ENCODE assay signal across 19 cellular contexts in genomic region chr16:49681449-49681848, GRCh38.
"Had no signal": no experiment of that assay in that cellular context is flagged by ENCODE, and none has a peak within 500 bp of the region (broad histone marks: within the 10 kb centered on the region; RNA-seq: fewer than 3 reads in every experiment).

No MANE protein-coding gene starts in this region.

- H3K9me3 Mint-ChIP-seq: stimulated activated effector memory CD8-positive, alpha-beta T cell treated with anti-CD3 and anti-CD28 coated beads, Interleukin-12 subunit alpha, Interleukin-12 subunit beta, amount 100 ng/mL, for 72 hours; stimulated activated naive CD8-positive, alpha-beta T cell treated with anti-CD3 and anti-CD28 coated beads, Interleukin-15, amount 100 ng/mL, for 72 hours; type B pancreatic cell had no signal

- H3K27ac Mint-ChIP-seq: naive thymus-derived CD8-positive, alpha-beta T cell; nephron progenitor cell; stimulated activated effector memory CD8-positive, alpha-beta T cell treated with anti-CD3 and anti-CD28 coated beads, Interleukin-12 subunit alpha, Interleukin-12 subunit beta, amount 100 ng/mL, for 72 hours; type B pancreatic cell had no signal

- H3K36me3 Mint-ChIP-seq: naive thymus-derived CD8-positive, alpha-beta T cell; stimulated activated effector memory CD8-positive, alpha-beta T cell treated with anti-CD3 and anti-CD28 coated beads, Interleukin-12 subunit alpha, Interleukin-12 subunit beta, amount 100 ng/mL, for 72 hours had no signal

- H3K4me1 Mint-ChIP-seq: naive thymus-derived CD8-positive, alpha-beta T cell; stimulated activated effector memory CD8-positive, alpha-beta T cell treated with anti-CD3 and anti-CD28 coated beads, Interleukin-12 subunit alpha, Interleukin-12 subunit beta, amount 100 ng/mL, for 72 hours; stimulated activated naive CD8-positive, alpha-beta T cell treated with anti-CD3 and anti-CD28 coated beads, Interleukin-15, amount 100 ng/mL, for 72 hours had no signal

- H3K4me3 Mint-ChIP-seq: naive thymus-derived CD8-positive, alpha-beta T cell; nephron progenitor cell; stimulated activated effector memory CD8-positive, alpha-beta T cell treated with anti-CD3 and anti-CD28 coated beads, Interleukin-12 subunit alpha, Interleukin-12 subunit beta, amount 100 ng/mL, for 72 hours; stimulated activated naive CD8-positive, alpha-beta T cell treated with anti-CD3 and anti-CD28 coated beads, Interleukin-15, amount 100 ng/mL, for 72 hours; type B pancreatic cell had no signal

- DNase-seq: hippocampal formation; kidney glomerular epithelial cell; left cardiac atrium; lower lobe of right lung; mammary epithelial cell; mesenchymal stem cell; naive thymus-derived CD8-positive, alpha-beta T cell; nephron progenitor cell; ovary; stimulated activated CD4-positive, alpha-beta T cell treated with anti-CD3 and anti-CD28 coated beads, Interleukin-12 subunit alpha, Interleukin-12 subunit beta, amount 100 ng/mL, for 4 hours; stimulated activated CD4-positive, alpha-beta T cell treated with anti-CD3 and anti-CD28 coated beads, Interleukin-15, amount 100 ng/mL, for 24 hours; stimulated activated CD4-positive, alpha-beta T cell treated with anti-CD3 and anti-CD28 coated beads, Interleukin-4, amount 100 ng/mL, for 24 hours; stimulated activated naive CD4-positive, alpha-beta T cell treated with Interleukin-2 at 50 U/mL for 16 hours; stimulated activated naive CD8-positive, alpha-beta T cell treated with anti-CD3 and anti-CD28 coated beads, Interleukin-15, amount 100 ng/mL, for 72 hours; substantia nigra; uterus had no signal

- H3K27me3 Mint-ChIP-seq: progenitor cell of endocrine pancreas, type B pancreatic cell had no signal
